In genomic region chr1:41662656-41663437, GRCh38 we compare ENCODE assay signal across 8 cellular contexts.
DNase-seq lines count a peak whose midpoint lies in the region; ATAC-seq and TF ChIP-seq lines count a peak whose summit lies in the region.

No MANE protein-coding gene starts in this region.

- DNase-seq in activated T-cell treated with anti-CD3 and anti-CD28 coated beads for 1 hour (ENCODE audit: low read depth): peak; percentile 28
- no peak for DNase-seq in activated T-cell treated with anti-CD3 and anti-CD28 coated beads, Interleukin-2, amount 50 U/mL, for 1 hour
- peak; percentile 36 to 66 (median 47) for DNase-seq in body of pancreas
- DNase-seq in iris pigment epithelial cell (ENCODE audit: low read depth): peak; percentile 66
- peak; percentile 76 for DNase-seq in stimulated activated CD4-positive, alpha-beta T cell treated with anti-CD3 and anti-CD28 coated beads, Interleukin-15, amount 100 ng/mL, for 24 hours
- no peak for DNase-seq in SHP77 (lab: John Stamatoyannopoulos, UW)

- TF ChIP-seq POLR2A in body of pancreas (IDR thresholded peaks at IDR 0.05): peak in 1 of 3 donors; percentile 41

- 52 to 54% methylated on average over 11 to 23 of the region's 41 CpGs for WGBS in body of pancreas, 2 donors

- no peaks in the 10 kb centered on the region for H3K27me3 ChIP-seq in body of pancreas

- H3K4me3 ChIP-seq in body of pancreas: peak overlapping the region in 1 of 2 donors; percentile 15

- ATAC-seq in HG02840 (IDR thresholded peaks at IDR 0.05; ENCODE audit: low FRiP score, unreplicated experiment) (peak; percentile 38), SK-N-SH treated with all-trans-retinoic acid at 6 μM for 48 hours (peak; percentile 28), body of pancreas (peak; percentile 49)

- no peaks in the 10 kb centered on the region for H3K36me3 ChIP-seq in body of pancreas (replicated peaks in 1 of 2; ENCODE audit: insufficient read depth in 1 of 2, low read depth in 2 of 2)

- H3K27ac ChIP-seq in body of pancreas: peak overlapping the region in 3 of 4 donors; percentile 77 to 86 (median 78)

- no peak for TF ChIP-seq CTCF in body of pancreas (IDR thresholded peaks at IDR 0.05)

- peaks cover 27% of the 10 kb centered on the region for H3K4me1 ChIP-seq in body of pancreas

- H3K9me3 ChIP-seq in body of pancreas: no peaks in the 10 kb centered on the region

- intact Hi-C loops in body of pancreas (cut with DNase I): no loop called here

TF ChIP-seq in SK-N-SH treated with all-trans-retinoic acid at 6 μM for 48 hours, 23 proteins besides CTCF, POLR2A, EP300 and RAD21:
- TF ChIP-seq ZFP3 (CRISPR knock-in tag; IDR thresholded peaks at IDR 0.05) (no peak), ZNF565 (CRISPR knock-in tag; conservative IDR thresholded peaks at IDR 0.05; ENCODE audit: low read depth) (no peak), ZC3H10 (CRISPR knock-in tag; IDR thresholded peaks at IDR 0.05) (no peak), RARB (CRISPR knock-in tag; IDR thresholded peaks at IDR 0.05) (no peak), SNAI2 (CRISPR knock-in tag; IDR thresholded peaks at IDR 0.05) (no peak), ZNF8 (CRISPR knock-in tag; IDR thresholded peaks at IDR 0.05) (no peak), ARNTL (CRISPR knock-in tag; IDR thresholded peaks at IDR 0.05; ENCODE audit: borderline replicate concordance, low read depth) (no peak), CREB5 (CRISPR knock-in tag; IDR thresholded peaks at IDR 0.05; ENCODE audit: low read depth) (no peak)
TF ChIP-seq in SK-N-SH treated with all-trans-retinoic acid at 6 μM for 48 hours: peak in this region for 0.

Comparison
In these comparisons a context has a peak if more than half of its experiments do, and no peak if none do; other contexts are left out.
1. DNase-seq: peak in activated T-cell treated with anti-CD3 and anti-CD28 coated beads for 1 hour (single experiment), body of pancreas (4 of 4), iris pigment epithelial cell (single experiment) and stimulated activated CD4-positive, alpha-beta T cell treated with anti-CD3 and anti-CD28 coated beads, Interleukin-15, amount 100 ng/mL, for 24 hours (single experiment); none in activated T-cell treated with anti-CD3 and anti-CD28 coated beads, Interleukin-2, amount 50 U/mL, for 1 hour (single experiment) and SHP77 (0 of 2).
2. Peak in every context shown above with its lines, with median percentiles within 50 percentile points of each other: ATAC-seq.